8 cellular contexts compared by ENCODE assay signal in genomic region chr13:42048323-42048624, GRCh38. TPM values are rescaled to one million over a fixed set of nuclear protein-coding genes. Genes with fewer than 3 reads are reported as not detected.
A peak's percentile ranks its signal among the peaks of the same experiment; 100 is the strongest.
DNase-seq lines count a peak whose midpoint lies in the region; ATAC-seq and TF ChIP-seq lines count a peak whose summit lies in the region.

No MANE protein-coding gene starts in this region.

- H3F3A ChIP-seq in PC-3 (ENCODE audit: low read length, unreplicated experiment) = no peaks in the 10 kb centered on the region

- TF ChIP-seq CTCF in HCT116 (IDR thresholded peaks at IDR 0.05 in 2 of 3, conservative IDR thresholded peaks at IDR 0.05 in 1 of 3; ENCODE audit: borderline replicate concordance in 1 of 3, insufficient read depth in 1 of 3, low read depth in 2 of 3, low read length in 2 of 3) (no peak), PC-3 (conservative IDR thresholded peaks at IDR 0.05; ENCODE audit: low read depth, low read length) (no peak), endodermal cell (conservative IDR thresholded peaks at IDR 0.05) (no peak)

- peak; percentile 36 for ATAC-seq in HCT116
- peak; percentile 16 for ATAC-seq in PC-3
- ATAC-seq in natural killer cell treated with Interleukin-12 subunit alpha and Interleukin-12 subunit beta and Interleukin-15 and Interleukin-18, amount 100 ng/mL, for 72 hours = peak; percentile 36 to 59

- CTCF ChIA-PET in HCT116 (lab: Charles Lee) = no interaction called here
- CTCF ChIA-PET in PC-3 (lab: Charles Lee) = interaction anchor here (0.6 to 0.7 kb wide), 2 partner anchors 23 to 1741 kb away, joined by 3 to 15 read pairs; no protein-coding TSS in a partner anchor

- peaks cover 4% of the 10 kb centered on the region for H3K4me1 Mint-ChIP-seq in endodermal cell
- peaks cover 6 to 8% of the 10 kb centered on the region in 2 donors for H3K4me1 Mint-ChIP-seq in natural killer cell treated with Interleukin-12 subunit alpha and Interleukin-12 subunit beta and Interleukin-15 and Interleukin-18, amount 100 ng/mL, for 72 hours (ENCODE audit: low read depth in 2 of 2)

- DNase-seq in HCT116 (ENCODE audit: low read depth, low spot score) = no peak
- no peak for DNase-seq in PC-3
- no peak for DNase-seq in endodermal cell
- DNase-seq in natural killer cell treated with Interleukin-12 subunit alpha and Interleukin-12 subunit beta and Interleukin-15 and Interleukin-18, amount 100 ng/mL, for 72 hours (ENCODE audit: low spot score) = no peak
- no peak for DNase-seq in NCI-H2171 (lab: John Stamatoyannopoulos, UW)
- no peak for DNase-seq in activated CD4-positive, alpha-beta T cell treated with anti-CD3 and anti-CD28 coated beads, Interleukin-2, amount 50 U/mL, for 1 hour
- DNase-seq in DMS79 (lab: John Stamatoyannopoulos, UW) = no peak

- TF ChIP-seq RAD21 in HCT116 (IDR thresholded peaks at IDR 0.05; ENCODE audit: low read depth) = no peak

- 0% methylated on average over 1 to 24 of the region's 24 CpGs for WGBS in endodermal cell (ENCODE audit: insufficient coverage in 1 of 2, insufficient read length in 1 of 2), 2 experiments

- BruUV-seq in HCT116 (replicated peaks; lab: Mats Ljungman, UMichigan) (no TSS peak), PC-3 (replicated peaks; lab: Mats Ljungman, UMichigan) (no TSS peak)

- no peak overlapping the region for H2AFZ ChIP-seq in HCT116 (ENCODE audit: low read depth, low read length, poor library complexity, severe bottlenecking)
- peak overlapping the region; percentile 81 for H2AFZ ChIP-seq in PC-3 (ENCODE audit: low read length)

- H3K4me2 ChIP-seq in HCT116 (ENCODE audit: low read length) = peak overlapping the region; percentile 96
- peak overlapping the region; percentile 89 for H3K4me2 ChIP-seq in PC-3 (ENCODE audit: low read length)

- H3K9ac ChIP-seq in HCT116 (ENCODE audit: low read length) (peak overlapping the region; percentile 80), PC-3 (ENCODE audit: low read length) (peak overlapping the region; percentile 90), endodermal cell (ENCODE audit: extremely low read depth, low read length, poor library complexity, severe bottlenecking) (no peak overlapping the region)

- H3K27ac ChIP-seq in HCT116 (ENCODE audit: low read depth, low read length) (peak overlapping the region; percentile 85), PC-3 (ENCODE audit: low read length) (peak overlapping the region; percentile 85), endodermal cell (ENCODE audit: low read depth, low read length) (no peak overlapping the region)

- no peaks in the 10 kb centered on the region for H3K27me3 ChIP-seq in HCT116 (ENCODE audit: insufficient read depth, low read length)
- H3K27me3 ChIP-seq in PC-3 (ENCODE audit: low read length) = no peaks in the 10 kb centered on the region
- H3K27me3 ChIP-seq in endodermal cell (ENCODE audit: control insufficient read depth, insufficient read depth, low read length, poor library complexity, severe bottlenecking) = peaks cover 29% of the 10 kb centered on the region

- no peaks in the 10 kb centered on the region for H3K9me3 Mint-ChIP-seq in endodermal cell
- no peaks in the 10 kb centered on the region for H3K9me3 Mint-ChIP-seq in natural killer cell treated with Interleukin-12 subunit alpha and Interleukin-12 subunit beta and Interleukin-15 and Interleukin-18, amount 100 ng/mL, for 72 hours

- TF ChIP-seq POLR2A in HCT116 (IDR thresholded peaks at IDR 0.05; ENCODE audit: borderline replicate concordance, extremely low read depth, insufficient read depth, insufficient read length) = no peak

- peaks cover 10% of the 10 kb centered on the region for H3K79me2 ChIP-seq in HCT116 (ENCODE audit: insufficient read depth, low read length)
- peaks cover 80% of the 10 kb centered on the region for H3K79me2 ChIP-seq in PC-3 (ENCODE audit: low read length)

- no peaks in the 10 kb centered on the region for H3K9me3 ChIP-seq in HCT116 (ENCODE audit: control insufficient read depth in 1 of 2, insufficient read depth in 1 of 2, low read depth in 1 of 2, low read length in 2 of 2)
- no peaks in the 10 kb centered on the region for H3K9me3 ChIP-seq in PC-3 (ENCODE audit: low read length)
- no peaks in the 10 kb centered on the region for H3K9me3 ChIP-seq in endodermal cell (ENCODE audit: control insufficient read depth, low read length)

- intact Hi-C loops in HCT116 (cut with micrococcal nuclease) = loop anchor here (5.0 kb wide), 4 partner anchors 59 to 381 kb away; partner anchors contain the start of gene VWA8
- intact Hi-C loops in PC-3 (cut with micrococcal nuclease) = loop anchor here (5.0 to 10.0 kb wide), 3 partner anchors 59 to 223 kb away; no protein-coding TSS in a partner anchor

- no peaks in the 10 kb centered on the region for H3K36me3 Mint-ChIP-seq in endodermal cell (ENCODE audit: low read depth)
- H3K36me3 Mint-ChIP-seq in natural killer cell treated with Interleukin-12 subunit alpha and Interleukin-12 subunit beta and Interleukin-15 and Interleukin-18, amount 100 ng/mL, for 72 hours = peaks cover 4% of the 10 kb centered on the region

- no peaks in the 10 kb centered on the region for H3K36me3 ChIP-seq in HCT116 (ENCODE audit: control insufficient read depth in 1 of 2, insufficient read depth in 2 of 2, low read length in 2 of 2)
- no peaks in the 10 kb centered on the region for H3K36me3 ChIP-seq in PC-3 (ENCODE audit: low read depth, low read length)
- H3K36me3 ChIP-seq in endodermal cell (ENCODE audit: control insufficient read depth, insufficient read depth, low read length) = no peaks in the 10 kb centered on the region

- H3K4me1 ChIP-seq in HCT116 (ENCODE audit: control insufficient read depth in 1 of 2, insufficient read depth in 2 of 2, low read length in 2 of 2) (peaks cover 10 to 17% of the 10 kb centered on the region in 2 experiments), PC-3 (ENCODE audit: insufficient read depth, low read length) (peaks cover 12% of the 10 kb centered on the region), endodermal cell (ENCODE audit: control insufficient read depth, insufficient read depth, low read length) (no peaks in the 10 kb centered on the region)

- no peak overlapping the region for H3K27ac Mint-ChIP-seq in endodermal cell
- H3K27ac Mint-ChIP-seq in natural killer cell treated with Interleukin-12 subunit alpha and Interleukin-12 subunit beta and Interleukin-15 and Interleukin-18, amount 100 ng/mL, for 72 hours = peak overlapping the region in 1 of 2 donors; percentile 39

- no peaks in the 10 kb centered on the region for H4K20me1 ChIP-seq in HCT116 (ENCODE audit: insufficient read depth)
- H4K20me1 ChIP-seq in PC-3 (ENCODE audit: low read length) = no peaks in the 10 kb centered on the region

- POLR2A ChIA-PET in HCT116 (lab: Charles Lee) (interaction anchor here (0.6 kb wide), 2 partner anchors 196 to 551 kb away, joined by 4 to 7 read pairs; no protein-coding TSS in a partner anchor), PC-3 (lab: Charles Lee; ENCODE audit: unreplicated experiment) (interaction anchor here (0.6 to 1.1 kb wide), 3 partner anchors 55 to 352 kb away, joined by 3 to 27 read pairs (median 5); no protein-coding TSS in a partner anchor)

- RAD21 ChIA-PET in HCT116 (lab: Charles Lee; ENCODE audit: low non-redundant PET in 1 of 2, low total read pairs in 2 of 2, uncharacterized antibody in 2 of 2, unreplicated experiment in 2 of 2) = interaction anchor here in 1 of 2 experiments (0.9 kb wide), 1 partner anchor 57 kb away, joined by 3 read pairs; no protein-coding TSS in a partner anchor

- H3K4me3 Mint-ChIP-seq in endodermal cell = peak overlapping the region; percentile 63
- peak overlapping the region; percentile 73 for H3K4me3 Mint-ChIP-seq in natural killer cell treated with Interleukin-12 subunit alpha and Interleukin-12 subunit beta and Interleukin-15 and Interleukin-18, amount 100 ng/mL, for 72 hours

- H3K4me3 ChIP-seq in GM08714 (ENCODE audit: low read length) (peak overlapping the region; percentile 98), HCT116 (replicated peaks in 1 of 2; ENCODE audit: low read depth in 1 of 2, low read length in 2 of 2) (peak overlapping the region; percentile 69 to 83), PC-3 (ENCODE audit: low read length) (peak overlapping the region; percentile 83), endodermal cell (ENCODE audit: low read length) (peak overlapping the region; percentile 85)

- peaks cover 60% of the 10 kb centered on the region for H3K27me3 Mint-ChIP-seq in endodermal cell (ENCODE audit: insufficient read depth)
- H3K27me3 Mint-ChIP-seq in natural killer cell treated with Interleukin-12 subunit alpha and Interleukin-12 subunit beta and Interleukin-15 and Interleukin-18, amount 100 ng/mL, for 72 hours = peaks cover 35 to 45% of the 10 kb centered on the region in 2 donors

- H3K9me2 ChIP-seq in HCT116 (ENCODE audit: insufficient read depth) (no peaks in the 10 kb centered on the region), PC-3 (replicated peaks; ENCODE audit: low read length) (no peaks in the 10 kb centered on the region)

TF ChIP-seq in HCT116, 20 proteins besides CTCF, POLR2A, EP300 and RAD21:
- TF ChIP-seq FOSL1 (IDR thresholded peaks at IDR 0.05; ENCODE audit: low read depth) = no peak
- TF ChIP-seq ATF3 (IDR thresholded peaks at IDR 0.05) = no peak
- TF ChIP-seq CEBPB (IDR thresholded peaks at IDR 0.05; ENCODE audit: low read depth) = no peak
- TF ChIP-seq ZFX (IDR thresholded peaks at IDR 0.05) = peak; percentile 17; the same call in 1 of the 2 replicates

RNA-seq across cellular contexts. Expression of gene DGKH, which starts 0.2 kb away (rescaled TPM):
- total RNA-seq in HCT116 (2021; ENCODE audit: unreplicated experiment) = 9.2 TPM
- polyA plus RNA-seq in HCT116 (2012) = 2.5 and 3.0 TPM in 2 replicates
- total RNA-seq in PC-3 (2014; rRNA removed) = 4.5 and 5.9 TPM in 2 replicates
- 10 to 100 TPM in 1 of 2 donors, 1 to 10 TPM in 1; 7.1 to 11.5 TPM for total RNA-seq in endodermal cell
- polyA plus RNA-seq in endodermal cell (2013, experiment 1 of 2) = 3.2 TPM
- 4.0 TPM for polyA plus RNA-seq in endodermal cell (2013, experiment 2 of 2)
- 10 to 100 TPM in 1 of 2 donors, 1 to 10 TPM in 1; 7.4 to 21.1 TPM for total RNA-seq in natural killer cell treated with Interleukin-12 subunit alpha and Interleukin-12 subunit beta and Interleukin-15 and Interleukin-18, amount 100 ng/mL, for 72 hours
